ENCODE assay signal across 11 cellular contexts in genomic region chr6:28139860-28140500, GRCh38. TPM values are rescaled to one million over a fixed set of nuclear protein-coding genes. Genes with fewer than 3 reads are reported as not detected.
DNase-seq lines count a peak whose midpoint lies in the region; ATAC-seq and TF ChIP-seq lines count a peak whose summit lies in the region.
"Had no signal": no experiment of that assay in that cellular context is flagged by ENCODE, and none has a peak within 500 bp of the region (broad histone marks: within the 10 kb centered on the region; RNA-seq: fewer than 3 reads in every experiment).

No MANE protein-coding gene starts in this region.

- DNase-seq in activated T-cell treated with anti-CD3 and anti-CD28 coated beads, Interleukin-2, amount 50 U/mL, for 24 hours: no peak
- DNase-seq in activated T-cell treated with anti-CD3 and anti-CD28 coated beads for 4 hours: no peak
- DNase-seq in Panc1 (ENCODE audit: low read depth, low spot score): no peak
- no peak for DNase-seq in NCI-H128 (lab: John Stamatoyannopoulos, UW; ENCODE audit: unreplicated experiment)
- no peak for DNase-seq in GM13976 (ENCODE audit: low spot score)
- no peak for DNase-seq in cerebellar nuclear complex (lab: John Stamatoyannopoulos, UW)
- DNase-seq: NCI-H1436 treated with DMSO at 0.1 percent for 48 hours, posterior cingulate gyrus, testis had no signal

- H3K4me2 ChIP-seq in parathyroid adenoma (ENCODE audit: low read length): no peak overlapping the region

- H3K4me1 ChIP-seq in Panc1 (ENCODE audit: control insufficient read depth, insufficient read depth, low read length) (peaks cover 37% of the 10 kb centered on the region), endocrine pancreas (ENCODE audit: control insufficient read depth, insufficient read depth, low read length) (peaks cover 17% of the 10 kb centered on the region), parathyroid adenoma (peaks cover 6% of the 10 kb centered on the region)

- H3K4me3 Mint-ChIP-seq in activated T-cell treated with anti-CD3 and anti-CD28 coated beads, Interleukin-2, amount 50 U/mL, for 24 hours: peak overlapping the region; percentile 96

- CTCF ChIA-PET in Panc1 (lab: Charles Lee): interaction anchor here (0.6 kb wide), 1 partner anchor 845 kb away, joined by 6 read pairs; no protein-coding TSS in a partner anchor

- intact Hi-C loops in Panc1 (cut with micrococcal nuclease; ENCODE audit: unreplicated experiment): loop anchor here (5.0 kb wide), 2 partner anchors 72 to 212 kb away; no protein-coding TSS in a partner anchor

- peaks cover 23% of the 10 kb centered on the region for H3K79me2 ChIP-seq in parathyroid adenoma

- H3K4me3 ChIP-seq in Panc1 (ENCODE audit: low read depth in 2 of 2, low read length in 2 of 2) (peak overlapping the region; percentile 7 to 21; a peak in 1 of 4 replicates), endocrine pancreas (ENCODE audit: control insufficient read depth, insufficient read depth, low read length) (peak overlapping the region; percentile 62), parathyroid adenoma (ENCODE audit: low read depth, low read length) (no peak overlapping the region)
- H3K4me3 ChIP-seq: testis had no signal

- H3K27ac ChIP-seq in Panc1 (ENCODE audit: low read length) (peak overlapping the region; percentile 90), parathyroid adenoma (no peak overlapping the region)
- H3K27ac ChIP-seq: testis had no signal

- no peaks in the 10 kb centered on the region for H3K27me3 Mint-ChIP-seq in activated T-cell treated with anti-CD3 and anti-CD28 coated beads, Interleukin-2, amount 50 U/mL, for 24 hours

- H3K9ac ChIP-seq in endocrine pancreas (ENCODE audit: control insufficient read depth, insufficient read depth, low read length) (no peak overlapping the region), parathyroid adenoma (no peak overlapping the region)

- peak overlapping the region; percentile 33 for H2AFZ ChIP-seq in parathyroid adenoma

- in situ Hi-C loops in Panc1 (cut with HindIII; ENCODE audit: low pct_unique_long_range_greater_than_20kb, low sequenced_read_pairs): no loop called here
- in situ Hi-C loops in GM13976 (cut with MboI; ENCODE audit: low sequenced_read_pairs, unreplicated experiment): loop anchor here (10.0 kb wide), 2 partner anchors 215 to 245 kb away; no protein-coding TSS in a partner anchor

- TF ChIP-seq CTCF in Panc1 (IDR thresholded peaks at IDR 0.05): no peak
- TF ChIP-seq CTCF in parathyroid adenoma (IDR thresholded peaks at IDR 0.05): no peak
- TF ChIP-seq CTCF in GM13976 (IDR thresholded peaks at IDR 0.05; ENCODE audit: borderline replicate concordance, control extremely low read depth, extremely low read depth, insufficient read depth, missing control alignments): no peak

- H3K36me3 ChIP-seq in Panc1 (ENCODE audit: control insufficient read depth, insufficient read depth, low read length): peaks cover 7% of the 10 kb centered on the region
- H3K36me3 ChIP-seq in endocrine pancreas (ENCODE audit: control insufficient read depth, insufficient read depth, low read length): no peaks in the 10 kb centered on the region
- H3K36me3 ChIP-seq in parathyroid adenoma (ENCODE audit: control insufficient read depth, insufficient read depth, low read length): no peaks in the 10 kb centered on the region

- H3K9me3 Mint-ChIP-seq in activated T-cell treated with anti-CD3 and anti-CD28 coated beads, Interleukin-2, amount 50 U/mL, for 24 hours: no peaks in the 10 kb centered on the region

- H3K27ac Mint-ChIP-seq in activated T-cell treated with anti-CD3 and anti-CD28 coated beads, Interleukin-2, amount 50 U/mL, for 24 hours: peak overlapping the region; percentile 90

- H3K36me3 Mint-ChIP-seq in activated T-cell treated with anti-CD3 and anti-CD28 coated beads, Interleukin-2, amount 50 U/mL, for 24 hours (ENCODE audit: low read depth): peaks cover 47% of the 10 kb centered on the region

- ATAC-seq in Panc1: no peak

- peaks cover 62% of the 10 kb centered on the region for H3K4me1 Mint-ChIP-seq in activated T-cell treated with anti-CD3 and anti-CD28 coated beads, Interleukin-2, amount 50 U/mL, for 24 hours (ENCODE audit: low read depth)

- H3K9me3 ChIP-seq in Panc1 (ENCODE audit: control insufficient read depth, insufficient read depth, low read depth, low read length) (0 out of 2 replicates have a peak, but pooled peaks cover 4% of the 10 kb centered on the region), endocrine pancreas (ENCODE audit: control insufficient read depth, low read length) (no peaks in the 10 kb centered on the region), parathyroid adenoma (ENCODE audit: control insufficient read depth, low read length) (no peaks in the 10 kb centered on the region)
- H3K9me3 ChIP-seq: testis had no signal

- POLR2A ChIA-PET in Panc1 (lab: Charles Lee): interaction anchor here (0.6 kb wide), 1 partner anchor 215 kb away, joined by 3 read pairs; no protein-coding TSS in a partner anchor

- BruUV-seq in Panc1 (replicated peaks; lab: Mats Ljungman, UMichigan): no TSS peak

- H3K27me3 ChIP-seq in Panc1 (ENCODE audit: control insufficient read depth, insufficient read depth, low read length): no peaks in the 10 kb centered on the region
- H3K27me3 ChIP-seq in endocrine pancreas (ENCODE audit: control insufficient read depth, insufficient read depth, low read length): no peaks in the 10 kb centered on the region
- no peaks in the 10 kb centered on the region for H3K27me3 ChIP-seq in parathyroid adenoma (ENCODE audit: control insufficient read depth, insufficient read depth, low read length)
- H3K27me3 ChIP-seq: testis had no signal

RNA-seq across cellular contexts. Expression of gene ZKSCAN8, which starts 1.7 kb away (rescaled TPM):
- total RNA-seq in Panc1 (2021; ENCODE audit: unreplicated experiment): 18.4 TPM
- 7.4 TPM for polyA plus RNA-seq in Panc1 (2012; ENCODE audit: insufficient read length)

RNA-seq across cellular contexts. Expression of gene ZSCAN16, which starts 15.6 kb away (rescaled TPM):
- 5.3 TPM for total RNA-seq in Panc1 (2021; ENCODE audit: unreplicated experiment)
- 3.1 TPM for polyA plus RNA-seq in Panc1 (2012; ENCODE audit: insufficient read length)

RNA-seq across cellular contexts. Expression of gene ZNF165, which starts 59.6 kb away (rescaled TPM):
- total RNA-seq in Panc1 (2021; ENCODE audit: unreplicated experiment): 4.2 TPM
- 1.2 TPM for polyA plus RNA-seq in Panc1 (2012; ENCODE audit: insufficient read length)
